ENCODE assay signal across 1 cellular context in genomic region chrX:128759745-128760144, GRCh38.
A peak's percentile ranks its signal among the peaks of the same experiment; 100 is the strongest.
TF ChIP-seq lines count a peak whose summit lies in the region.

No MANE protein-coding gene starts in this region.

TF ChIP-seq in HepG2, 621 proteins besides CTCF, POLR2A, EP300 and RAD21 (continued from another document and continues in another):
- TF ChIP-seq NR2F2 (IDR thresholded peaks at IDR 0.05; ENCODE audit: borderline replicate concordance, low read depth) (peak; percentile 86), SP140L (CRISPR knock-in tag; IDR thresholded peaks at IDR 0.05; ENCODE audit: borderline replicate concordance) (no peak), ZFP1 (CRISPR knock-in tag; IDR thresholded peaks at IDR 0.05) (no peak), ZNF138 (CRISPR knock-in tag; IDR thresholded peaks at IDR 0.05; ENCODE audit: low read depth) (no peak), ZSCAN20 (CRISPR knock-in tag; IDR thresholded peaks at IDR 0.05; ENCODE audit: borderline replicate concordance) (no peak), ZNF18 (CRISPR knock-in tag; IDR thresholded peaks at IDR 0.05; ENCODE audit: insufficient replicate concordance) (no peak), ZNF460 (CRISPR knock-in tag; IDR thresholded peaks at IDR 0.05; ENCODE audit: borderline replicate concordance) (no peak), SP4 (CRISPR knock-in tag; IDR thresholded peaks at IDR 0.05) (no peak), ZFP37 (CRISPR knock-in tag; IDR thresholded peaks at IDR 0.05; ENCODE audit: borderline replicate concordance) (no peak), MNT (IDR thresholded peaks at IDR 0.05) (no peak), AKNA (CRISPR knock-in tag; IDR thresholded peaks at IDR 0.05; ENCODE audit: borderline replicate concordance) (no peak), HOXA7 (CRISPR knock-in tag; IDR thresholded peaks at IDR 0.05) (no peak), ZNF576 (CRISPR knock-in tag; IDR thresholded peaks at IDR 0.05) (no peak), ERF (CRISPR knock-in tag; IDR thresholded peaks at IDR 0.05) (no peak), ZNF510 (CRISPR knock-in tag; IDR thresholded peaks at IDR 0.05; ENCODE audit: low read depth) (no peak), CSRNP2 (CRISPR knock-in tag; conservative IDR thresholded peaks at IDR 0.05; ENCODE audit: low read depth) (no peak), NCOR1 (IDR thresholded peaks at IDR 0.05; ENCODE audit: borderline replicate concordance, low read length) (no peak), EEA1 (CRISPR knock-in tag; IDR thresholded peaks at IDR 0.05; ENCODE audit: borderline replicate concordance) (no peak), PPARG (CRISPR knock-in tag; conservative IDR thresholded peaks at IDR 0.05) (no peak), PATZ1 (CRISPR knock-in tag; IDR thresholded peaks at IDR 0.05) (no peak), ZNF737 (CRISPR knock-in tag; IDR thresholded peaks at IDR 0.05; ENCODE audit: borderline replicate concordance) (no peak), SMAD1 (CRISPR knock-in tag; IDR thresholded peaks at IDR 0.05; ENCODE audit: borderline replicate concordance, low read depth) (no peak), NFE2L1 (CRISPR knock-in tag; IDR thresholded peaks at IDR 0.05; ENCODE audit: borderline replicate concordance) (no peak), JUNB (CRISPR knock-in tag; IDR thresholded peaks at IDR 0.05; ENCODE audit: borderline replicate concordance) (peak; percentile 71; the same call in 1 of the 2 replicates), NR2F1 (CRISPR knock-in tag; IDR thresholded peaks at IDR 0.05) (peak; percentile 26 to 88; a peak in 2 of 4 replicates), ZNF143 (CRISPR knock-in tag; IDR thresholded peaks at IDR 0.05) (no peak), RXRB (CRISPR knock-in tag; IDR thresholded peaks at IDR 0.05; ENCODE audit: borderline replicate concordance) (peak; percentile 11; the same call in 1 of the 2 replicates), IKZF1 (IDR thresholded peaks at IDR 0.05) (no peak), KAT2B (IDR thresholded peaks at IDR 0.05; ENCODE audit: borderline replicate concordance, low read depth, low read length) (peak; percentile 29; the same call in 1 of the 2 replicates), NCOA1 (CRISPR knock-in tag; IDR thresholded peaks at IDR 0.05) (no peak), ZNF331 (CRISPR knock-in tag; IDR thresholded peaks at IDR 0.05) (no peak), ELF4 (CRISPR knock-in tag; IDR thresholded peaks at IDR 0.05; ENCODE audit: borderline replicate concordance) (no peak), ZSCAN29 (CRISPR knock-in tag; conservative IDR thresholded peaks at IDR 0.05) (no peak), ZNF800 (CRISPR knock-in tag; IDR thresholded peaks at IDR 0.05) (no peak), ZNF747 (CRISPR knock-in tag; IDR thresholded peaks at IDR 0.05; ENCODE audit: borderline replicate concordance) (no peak), ZNF710 (CRISPR knock-in tag; IDR thresholded peaks at IDR 0.05; ENCODE audit: borderline replicate concordance) (no peak), TEAD3 (CRISPR knock-in tag; optimal IDR thresholded peaks at IDR 0.05; ENCODE audit: borderline replicate concordance) (peak; percentile 75), ZBTB34 (CRISPR knock-in tag; IDR thresholded peaks at IDR 0.05) (no peak), KMT2B (CRISPR knock-in tag; IDR thresholded peaks at IDR 0.05) (no peak), ZNF234 (CRISPR knock-in tag; conservative IDR thresholded peaks at IDR 0.05) (no peak)
